Comparison of ENCODE assay signal across 1 cellular context in the genomic region with DNA sequence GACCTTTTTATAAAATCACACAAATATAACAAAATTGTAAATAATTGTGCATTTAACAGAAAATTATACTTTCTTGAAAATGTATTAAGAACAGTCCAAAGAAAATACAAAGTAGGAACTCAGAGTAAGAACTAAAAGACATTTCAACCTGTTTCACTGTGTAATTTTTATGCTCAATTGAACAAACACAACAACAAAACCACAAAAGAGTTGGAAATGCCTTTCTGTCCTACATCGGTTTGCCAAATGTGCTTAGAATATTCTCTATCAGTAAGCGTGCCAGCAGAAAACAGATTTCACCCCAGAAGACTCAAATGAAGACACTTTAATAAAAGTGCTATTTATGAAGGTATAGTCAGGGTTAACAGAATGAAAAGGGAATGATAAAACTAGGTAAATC.
TF ChIP-seq lines count a peak whose summit lies in the region.

No MANE protein-coding gene starts in this region.

TF ChIP-seq in H1, 55 proteins besides CTCF, POLR2A, EP300 and RAD21:
- TF ChIP-seq CEBPB (IDR thresholded peaks at IDR 0.05; ENCODE audit: low read depth, low read length) = no peak
- TF ChIP-seq TAF1 (IDR thresholded peaks at IDR 0.05; ENCODE audit: low read depth, low read length) = no peak
- no peak for TF ChIP-seq YY1 (IDR thresholded peaks at IDR 0.05; ENCODE audit: low read depth, low read length)
- no peak for TF ChIP-seq PHF8 (conservative IDR thresholded peaks at IDR 0.05; ENCODE audit: low read depth, low read length)
- TF ChIP-seq SIX5 (IDR thresholded peaks at IDR 0.05; ENCODE audit: low read depth, low read length) = no peak
- TF ChIP-seq SRF (IDR thresholded peaks at IDR 0.05; ENCODE audit: low read depth, low read length) = no peak
- TF ChIP-seq JUN (IDR thresholded peaks at IDR 0.05; ENCODE audit: low read depth, low read length) = no peak
- no peak for TF ChIP-seq POU5F1 (IDR thresholded peaks at IDR 0.05; ENCODE audit: low read depth, low read length)
- TF ChIP-seq KDM5A (IDR thresholded peaks at IDR 0.05; ENCODE audit: low read length) = no peak
- TF ChIP-seq SIRT6 (IDR thresholded peaks at IDR 0.05; ENCODE audit: low read length) = no peak
- TF ChIP-seq RXRA (IDR thresholded peaks at IDR 0.05; ENCODE audit: insufficient read depth, low read depth, low read length) = no peak
- TF ChIP-seq, protein P1, sequence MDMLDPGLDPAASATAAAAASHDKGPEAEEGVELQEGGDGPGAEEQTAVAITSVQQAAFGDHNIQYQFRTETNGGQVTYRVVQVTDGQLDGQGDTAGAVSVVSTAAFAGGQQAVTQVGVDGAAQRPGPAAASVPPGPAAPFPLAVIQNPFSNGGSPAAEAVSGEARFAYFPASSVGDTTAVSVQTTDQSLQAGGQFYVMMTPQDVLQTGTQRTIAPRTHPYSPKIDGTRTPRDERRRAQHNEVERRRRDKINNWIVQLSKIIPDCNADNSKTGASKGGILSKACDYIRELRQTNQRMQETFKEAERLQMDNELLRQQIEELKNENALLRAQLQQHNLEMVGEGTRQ (IDR thresholded peaks at IDR 0.05; ENCODE audit: low read length) = no peak
- TF ChIP-seq SAP30 (IDR thresholded peaks at IDR 0.05; ENCODE audit: insufficient read depth, insufficient replicate concordance, low read length) = no peak
- TF ChIP-seq, protein P2, sequence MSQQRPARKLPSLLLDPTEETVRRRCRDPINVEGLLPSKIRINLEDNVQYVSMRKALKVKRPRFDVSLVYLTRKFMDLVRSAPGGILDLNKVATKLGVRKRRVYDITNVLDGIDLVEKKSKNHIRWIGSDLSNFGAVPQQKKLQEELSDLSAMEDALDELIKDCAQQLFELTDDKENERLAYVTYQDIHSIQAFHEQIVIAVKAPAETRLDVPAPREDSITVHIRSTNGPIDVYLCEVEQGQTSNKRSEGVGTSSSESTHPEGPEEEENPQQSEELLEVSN (IDR thresholded peaks at IDR 0.05) = no peak
- TF ChIP-seq RBBP5 (IDR thresholded peaks at IDR 0.05; ENCODE audit: borderline replicate concordance, low read depth, low read length) = no peak
- no peak for TF ChIP-seq NANOG (IDR thresholded peaks at IDR 0.05; ENCODE audit: insufficient read depth, low read depth, low read length, poor library complexity, severe bottlenecking)
- TF ChIP-seq TAF7 (optimal IDR thresholded peaks at IDR 0.05; ENCODE audit: borderline replicate concordance, low read depth, low read length) = no peak
- TF ChIP-seq, protein P3, sequence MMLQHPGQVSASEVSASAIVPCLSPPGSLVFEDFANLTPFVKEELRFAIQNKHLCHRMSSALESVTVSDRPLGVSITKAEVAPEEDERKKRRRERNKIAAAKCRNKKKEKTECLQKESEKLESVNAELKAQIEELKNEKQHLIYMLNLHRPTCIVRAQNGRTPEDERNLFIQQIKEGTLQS (IDR thresholded peaks at IDR 0.05; ENCODE audit: insufficient read depth, low read depth, low read length) = no peak
- TF ChIP-seq, protein P4, sequence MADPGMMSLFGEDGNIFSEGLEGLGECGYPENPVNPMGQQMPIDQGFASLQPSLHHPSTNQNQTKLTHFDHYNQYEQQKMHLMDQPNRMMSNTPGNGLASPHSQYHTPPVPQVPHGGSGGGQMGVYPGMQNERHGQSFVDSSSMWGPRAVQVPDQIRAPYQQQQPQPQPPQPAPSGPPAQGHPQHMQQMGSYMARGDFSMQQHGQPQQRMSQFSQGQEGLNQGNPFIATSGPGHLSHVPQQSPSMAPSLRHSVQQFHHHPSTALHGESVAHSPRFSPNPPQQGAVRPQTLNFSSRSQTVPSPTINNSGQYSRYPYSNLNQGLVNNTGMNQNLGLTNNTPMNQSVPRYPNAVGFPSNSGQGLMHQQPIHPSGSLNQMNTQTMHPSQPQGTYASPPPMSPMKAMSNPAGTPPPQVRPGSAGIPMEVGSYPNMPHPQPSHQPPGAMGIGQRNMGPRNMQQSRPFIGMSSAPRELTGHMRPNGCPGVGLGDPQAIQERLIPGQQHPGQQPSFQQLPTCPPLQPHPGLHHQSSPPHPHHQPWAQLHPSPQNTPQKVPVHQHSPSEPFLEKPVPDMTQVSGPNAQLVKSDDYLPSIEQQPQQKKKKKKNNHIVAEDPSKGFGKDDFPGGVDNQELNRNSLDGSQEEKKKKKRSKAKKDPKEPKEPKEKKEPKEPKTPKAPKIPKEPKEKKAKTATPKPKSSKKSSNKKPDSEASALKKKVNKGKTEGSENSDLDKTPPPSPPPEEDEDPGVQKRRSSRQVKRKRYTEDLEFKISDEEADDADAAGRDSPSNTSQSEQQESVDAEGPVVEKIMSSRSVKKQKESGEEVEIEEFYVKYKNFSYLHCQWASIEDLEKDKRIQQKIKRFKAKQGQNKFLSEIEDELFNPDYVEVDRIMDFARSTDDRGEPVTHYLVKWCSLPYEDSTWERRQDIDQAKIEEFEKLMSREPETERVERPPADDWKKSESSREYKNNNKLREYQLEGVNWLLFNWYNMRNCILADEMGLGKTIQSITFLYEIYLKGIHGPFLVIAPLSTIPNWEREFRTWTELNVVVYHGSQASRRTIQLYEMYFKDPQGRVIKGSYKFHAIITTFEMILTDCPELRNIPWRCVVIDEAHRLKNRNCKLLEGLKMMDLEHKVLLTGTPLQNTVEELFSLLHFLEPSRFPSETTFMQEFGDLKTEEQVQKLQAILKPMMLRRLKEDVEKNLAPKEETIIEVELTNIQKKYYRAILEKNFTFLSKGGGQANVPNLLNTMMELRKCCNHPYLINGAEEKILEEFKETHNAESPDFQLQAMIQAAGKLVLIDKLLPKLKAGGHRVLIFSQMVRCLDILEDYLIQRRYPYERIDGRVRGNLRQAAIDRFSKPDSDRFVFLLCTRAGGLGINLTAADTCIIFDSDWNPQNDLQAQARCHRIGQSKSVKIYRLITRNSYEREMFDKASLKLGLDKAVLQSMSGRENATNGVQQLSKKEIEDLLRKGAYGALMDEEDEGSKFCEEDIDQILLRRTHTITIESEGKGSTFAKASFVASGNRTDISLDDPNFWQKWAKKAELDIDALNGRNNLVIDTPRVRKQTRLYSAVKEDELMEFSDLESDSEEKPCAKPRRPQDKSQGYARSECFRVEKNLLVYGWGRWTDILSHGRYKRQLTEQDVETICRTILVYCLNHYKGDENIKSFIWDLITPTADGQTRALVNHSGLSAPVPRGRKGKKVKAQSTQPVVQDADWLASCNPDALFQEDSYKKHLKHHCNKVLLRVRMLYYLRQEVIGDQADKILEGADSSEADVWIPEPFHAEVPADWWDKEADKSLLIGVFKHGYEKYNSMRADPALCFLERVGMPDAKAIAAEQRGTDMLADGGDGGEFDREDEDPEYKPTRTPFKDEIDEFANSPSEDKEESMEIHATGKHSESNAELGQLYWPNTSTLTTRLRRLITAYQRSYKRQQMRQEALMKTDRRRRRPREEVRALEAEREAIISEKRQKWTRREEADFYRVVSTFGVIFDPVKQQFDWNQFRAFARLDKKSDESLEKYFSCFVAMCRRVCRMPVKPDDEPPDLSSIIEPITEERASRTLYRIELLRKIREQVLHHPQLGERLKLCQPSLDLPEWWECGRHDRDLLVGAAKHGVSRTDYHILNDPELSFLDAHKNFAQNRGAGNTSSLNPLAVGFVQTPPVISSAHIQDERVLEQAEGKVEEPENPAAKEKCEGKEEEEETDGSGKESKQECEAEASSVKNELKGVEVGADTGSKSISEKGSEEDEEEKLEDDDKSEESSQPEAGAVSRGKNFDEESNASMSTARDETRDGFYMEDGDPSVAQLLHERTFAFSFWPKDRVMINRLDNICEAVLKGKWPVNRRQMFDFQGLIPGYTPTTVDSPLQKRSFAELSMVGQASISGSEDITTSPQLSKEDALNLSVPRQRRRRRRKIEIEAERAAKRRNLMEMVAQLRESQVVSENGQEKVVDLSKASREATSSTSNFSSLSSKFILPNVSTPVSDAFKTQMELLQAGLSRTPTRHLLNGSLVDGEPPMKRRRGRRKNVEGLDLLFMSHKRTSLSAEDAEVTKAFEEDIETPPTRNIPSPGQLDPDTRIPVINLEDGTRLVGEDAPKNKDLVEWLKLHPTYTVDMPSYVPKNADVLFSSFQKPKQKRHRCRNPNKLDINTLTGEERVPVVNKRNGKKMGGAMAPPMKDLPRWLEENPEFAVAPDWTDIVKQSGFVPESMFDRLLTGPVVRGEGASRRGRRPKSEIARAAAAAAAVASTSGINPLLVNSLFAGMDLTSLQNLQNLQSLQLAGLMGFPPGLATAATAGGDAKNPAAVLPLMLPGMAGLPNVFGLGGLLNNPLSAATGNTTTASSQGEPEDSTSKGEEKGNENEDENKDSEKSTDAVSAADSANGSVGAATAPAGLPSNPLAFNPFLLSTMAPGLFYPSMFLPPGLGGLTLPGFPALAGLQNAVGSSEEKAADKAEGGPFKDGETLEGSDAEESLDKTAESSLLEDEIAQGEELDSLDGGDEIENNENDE (IDR thresholded peaks at IDR 0.05; ENCODE audit: insufficient replicate concordance, low read length) = no peak
